Comparison of ENCODE assay signal across 17 cellular contexts in the genomic region with DNA sequence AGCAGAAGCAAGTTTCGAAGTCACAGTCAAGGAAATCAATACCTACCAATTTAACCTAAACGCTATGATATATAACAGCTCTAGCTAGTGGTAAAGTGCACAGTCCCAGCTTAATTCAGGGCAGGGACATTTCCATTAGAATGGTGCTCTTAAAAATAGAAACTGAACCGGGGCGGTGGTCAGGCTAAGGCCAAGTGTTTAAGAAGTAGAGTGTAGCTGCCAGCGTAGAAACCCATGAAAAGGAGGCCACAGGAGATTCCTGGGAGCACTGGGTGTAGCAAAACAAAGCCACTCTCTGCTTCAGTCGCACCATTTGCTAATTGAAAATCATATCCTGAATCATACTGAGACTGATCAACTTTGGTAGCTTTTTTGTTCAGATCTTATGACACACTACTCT. TPM values are rescaled to one million over a fixed set of nuclear protein-coding genes. Genes with fewer than 3 reads are reported as not detected.
DNase-seq lines count a peak whose midpoint lies in the region; ATAC-seq, FAIRE-seq and TF ChIP-seq lines count a peak whose summit lies in the region.
"Had no signal": no experiment of that assay in that cellular context is flagged by ENCODE, and none has a peak within 500 bp of the region (broad histone marks: within the 10 kb centered on the region; RNA-seq: fewer than 3 reads in every experiment).

No MANE protein-coding gene starts in this region.

- H3K9me3 ChIP-seq in HAP-1 (no peaks in the 10 kb centered on the region), neuron (ENCODE audit: low read length) (no peaks in the 10 kb centered on the region)
- H3K9me3 ChIP-seq: BLaER1 had no signal

- H3K36me3 ChIP-seq in HAP-1 (replicated peaks) (no peaks in the 10 kb centered on the region), bronchial epithelial cell (ENCODE audit: control insufficient read depth, insufficient read depth, low read length) (no peaks in the 10 kb centered on the region), neuron (ENCODE audit: insufficient read depth, low read length) (no peaks in the 10 kb centered on the region)
- H3K36me3 ChIP-seq: BLaER1 had no signal

- no peaks in the 10 kb centered on the region for H3K4me1 Mint-ChIP-seq in activated CD4-positive, alpha-beta T cell treated with anti-CD3 and anti-CD28 coated beads, Interleukin-2, amount 10 ng/mL, durations not matched to agents 24 days and 14 days
- H3K4me1 Mint-ChIP-seq: CD14-positive monocyte; CD4-positive, alpha-beta memory T cell had no signal

- FAIRE-seq in bronchial epithelial cell (lab: Jason Lieb, UNC), result peak; percentile 40
- FAIRE-seq: HTR-8/SVneo had no signal

- H2AFZ ChIP-seq in neuron (ENCODE audit: low read depth, low read length), result peak overlapping the region; percentile 26

- H3K9me3 Mint-ChIP-seq in activated CD4-positive, alpha-beta T cell treated with anti-CD3 and anti-CD28 coated beads, Interleukin-2, amount 10 ng/mL, durations not matched to agents 24 days and 14 days, result no peaks in the 10 kb centered on the region

- in situ Hi-C loops in HAP-1 (cut with MboI; ENCODE audit: low sequenced_read_pairs), result no loop called here

- H3K27me3 ChIP-seq in HAP-1 (ENCODE audit: low read depth), result no peaks in the 10 kb centered on the region
- no peaks in the 10 kb centered on the region for H3K27me3 ChIP-seq in bronchial epithelial cell (ENCODE audit: control insufficient read depth, insufficient read depth, low read length)
- H3K27me3 ChIP-seq in neuron (ENCODE audit: insufficient read depth, low read length), result no peaks in the 10 kb centered on the region
- H3K27me3 ChIP-seq: BLaER1 had no signal

- peak; percentile 40 to 51 for DNase-seq in HAP-1 (ENCODE audit: low spot score in 2 of 2)
- no peak for DNase-seq in bronchial epithelial cell (ENCODE audit: low read depth)
- no peak for DNase-seq in activated CD4-positive, alpha-beta T cell treated with anti-CD3 and anti-CD28 coated beads, Interleukin-2, amount 50 U/mL, for 4 hours
- no peak for DNase-seq in activated CD4-positive, alpha-beta T cell treated with anti-CD3 and anti-CD28 coated beads for 1 hour
- DNase-seq in activated CD4-positive, alpha-beta T cell treated with anti-CD3 and anti-CD28 coated beads, Interleukin-2, amount 10 ng/mL, durations not matched to agents 24 days and 14 days, result no peak
- DNase-seq: 8988T; CD4-positive, alpha-beta memory T cell; DMS79 treated with DMSO at 0.1 percent for 48 hours; GF-D8; HCEC 1CT; IMR-90 had no signal

- intact Hi-C loops in activated CD4-positive, alpha-beta T cell treated with anti-CD3 and anti-CD28 coated beads, Interleukin-2, amount 10 ng/mL, durations not matched to agents 24 days and 14 days (cut with micrococcal nuclease), result no loop called here

- H3K4me1 ChIP-seq in HAP-1 (peaks cover 12% of the 10 kb centered on the region; the same call in 1 of the 2 replicates), neuron (ENCODE audit: insufficient read depth, low read length) (peaks cover 17% of the 10 kb centered on the region)
- H3K4me1 ChIP-seq: BLaER1 had no signal

- TF ChIP-seq CTCF in bronchial epithelial cell (IDR thresholded peaks at IDR 0.05; ENCODE audit: insufficient read depth, low read length, severe bottlenecking), result no peak

- H3K36me3 Mint-ChIP-seq in activated CD4-positive, alpha-beta T cell treated with anti-CD3 and anti-CD28 coated beads, Interleukin-2, amount 10 ng/mL, durations not matched to agents 24 days and 14 days (ENCODE audit: low read depth), result no peaks in the 10 kb centered on the region

- H3K27ac Mint-ChIP-seq in activated CD4-positive, alpha-beta T cell treated with anti-CD3 and anti-CD28 coated beads, Interleukin-2, amount 10 ng/mL, durations not matched to agents 24 days and 14 days, result no peak overlapping the region
- H3K27ac Mint-ChIP-seq: CD14-positive monocyte; CD4-positive, alpha-beta memory T cell had no signal

- no peak overlapping the region for H3K4me3 Mint-ChIP-seq in activated CD4-positive, alpha-beta T cell treated with anti-CD3 and anti-CD28 coated beads, Interleukin-2, amount 10 ng/mL, durations not matched to agents 24 days and 14 days
- H3K4me3 Mint-ChIP-seq: CD14-positive monocyte; CD4-positive, alpha-beta memory T cell had no signal

- H3K4me3 ChIP-seq in HAP-1, result no peak overlapping the region
- H3K4me3 ChIP-seq in bronchial epithelial cell (ENCODE audit: low read depth, low read length), result no peak overlapping the region
- H3K4me3 ChIP-seq in neuron (ENCODE audit: low read length), result no peak overlapping the region
- H3K4me3 ChIP-seq: BLaER1 had no signal

- no peaks in the 10 kb centered on the region for H3K27me3 Mint-ChIP-seq in activated CD4-positive, alpha-beta T cell treated with anti-CD3 and anti-CD28 coated beads, Interleukin-2, amount 10 ng/mL, durations not matched to agents 24 days and 14 days
- H3K27me3 Mint-ChIP-seq: CD4-positive, alpha-beta memory T cell had no signal

- ATAC-seq in HG03571 (IDR thresholded peaks at IDR 0.05; ENCODE audit: unreplicated experiment), result no peak

RNA-seq across cellular contexts. Expression of a gene that starts 28.8 kb away (rescaled TPM):
- 43.5 and 45.0 TPM in 2 replicates for total RNA-seq in bronchial epithelial cell
- not detected in 2 replicates for total RNA-seq in activated CD4-positive, alpha-beta T cell treated with anti-CD3 and anti-CD28 coated beads, Interleukin-2, amount 10 ng/mL, durations not matched to agents 24 days and 14 days
- total RNA-seq: A673; CD4-positive, alpha-beta memory T cell had no signal

Comparison
In these comparisons a context has a peak if more than half of its experiments do, and no peak if none do; other contexts are left out.
1. DNase-seq: peak in HAP-1 (2 of 2); none in bronchial epithelial cell (single experiment), activated CD4-positive, alpha-beta T cell treated with anti-CD3 and anti-CD28 coated beads, Interleukin-2, amount 50 U/mL, for 4 hours (0 of 2), activated CD4-positive, alpha-beta T cell treated with anti-CD3 and anti-CD28 coated beads for 1 hour (single experiment) and activated CD4-positive, alpha-beta T cell treated with anti-CD3 and anti-CD28 coated beads, Interleukin-2, amount 10 ng/mL, durations not matched to agents 24 days and 14 days (single experiment).
2. RNA of a gene that starts 28.8 kb away (total RNA-seq): 43.5 to 45.0 TPM in bronchial epithelial cell; not detected in activated CD4-positive, alpha-beta T cell treated with anti-CD3 and anti-CD28 coated beads, Interleukin-2, amount 10 ng/mL, durations not matched to agents 24 days and 14 days; every median in the first group is over 10 times any median in the second.